In genomic region chr3:61866143-61866542, GRCh38 we compare ENCODE assay signal across 18 cellular contexts.
DNase-seq lines count a peak whose midpoint lies in the region; ATAC-seq, FAIRE-seq and TF ChIP-seq lines count a peak whose summit lies in the region.
"Had no signal": no experiment of that assay in that cellular context is flagged by ENCODE, and none has a peak within 500 bp of the region (broad histone marks: within the 10 kb centered on the region; RNA-seq: fewer than 3 reads in every experiment).

No MANE protein-coding gene starts in this region.

- POLR2A ChIA-PET in GM12878 (lab: Charles Lee): interaction anchor here (0.7 to 1.0 kb wide), 2 partner anchors 28 to 51 kb away, joined by 4 to 6 read pairs; no protein-coding TSS in a partner anchor
- POLR2A ChIA-PET in HEK293T (lab: Yijun Ruan, JAX): no interaction called here

- H3K27ac Mint-ChIP-seq in nephron progenitor cell: peak overlapping the region; percentile 75
- H3K27ac Mint-ChIP-seq: CD14-positive monocyte; CD4-positive, alpha-beta memory T cell had no signal

- H3K27me3 ChIP-seq in GM12878 (replicated peaks in 1 of 2; ENCODE audit: control insufficient read depth in 2 of 2, insufficient read depth in 2 of 2, low read length in 1 of 2) (no peaks in the 10 kb centered on the region), H7 (ENCODE audit: control insufficient read depth, insufficient read depth, low read length) (no peaks in the 10 kb centered on the region)
- H3K27me3 ChIP-seq: BE2C had no signal

- BruUV-seq in GM12878 (replicated peaks; lab: Mats Ljungman, UMichigan): no TSS peak

- peaks cover 3% of the 10 kb centered on the region for H3K27me3 Mint-ChIP-seq in nephron progenitor cell (ENCODE audit: low read depth, poor library complexity)
- H3K27me3 Mint-ChIP-seq: CD4-positive, alpha-beta memory T cell had no signal

- no peak for TF ChIP-seq POLR2A in GM12878 (IDR thresholded peaks at IDR 0.05; ENCODE audit: low read depth, low read length)

- no peak overlapping the region for H3K27ac ChIP-seq in GM12878 (ENCODE audit: control insufficient read depth, insufficient read depth)
- H3K27ac ChIP-seq: HL-60, KMS-11 had no signal

- no peak for TF ChIP-seq RAD21 in GM12878 (IDR thresholded peaks at IDR 0.05; ENCODE audit: insufficient read depth, low read depth, low read length)

- H2AFZ ChIP-seq in GM12878 (ENCODE audit: control insufficient read depth, low read depth, low read length): no peak overlapping the region
- H2AFZ ChIP-seq: GM23338 had no signal

- no peak overlapping the region for H3K4me3 ChIP-seq in GM12878
- H3K4me3 ChIP-seq in H7 (ENCODE audit: insufficient read depth, low read depth, low read length): no peak overlapping the region
- H3K4me3 ChIP-seq: GM23338 had no signal

- no peak for FAIRE-seq in GM12878 (lab: Jason Lieb, UNC)
- FAIRE-seq: A204.1 had no signal

- TF ChIP-seq EP300 in GM12878 (IDR thresholded peaks at IDR 0.05; ENCODE audit: borderline replicate concordance in 1 of 2, control insufficient read depth in 1 of 2, low read depth in 2 of 2, low read length in 2 of 2): no peak

- no peaks in the 10 kb centered on the region for H4K20me1 ChIP-seq in GM12878 (ENCODE audit: control insufficient read depth, insufficient read depth)

- H3K9me3 ChIP-seq in GM12878 (replicated peaks; ENCODE audit: control insufficient read depth, insufficient read depth, low read length): no peaks in the 10 kb centered on the region
- H3K9me3 ChIP-seq: BE2C had no signal

- ATAC-seq in GM18511 (IDR thresholded peaks at IDR 0.05; ENCODE audit: unreplicated experiment) (peak; percentile 76), GM12878 (peak; percentile 62)
- ATAC-seq: GM23338 had no signal

- no peak overlapping the region for H3K4me3 Mint-ChIP-seq in nephron progenitor cell
- H3K4me3 Mint-ChIP-seq: CD14-positive monocyte; CD4-positive, alpha-beta memory T cell; GM23338; H9 had no signal

- SMC1A ChIA-PET in GM12878 (lab: Charles Lee; ENCODE audit: uncharacterized antibody, unreplicated experiment): interaction anchor here (0.7 to 2.9 kb wide), 6 partner anchors 7 to 321 kb away, joined by 3 to 12 read pairs (median 4); no protein-coding TSS in a partner anchor

- no peaks in the 10 kb centered on the region for H3K4me1 ChIP-seq in GM12878 (ENCODE audit: control insufficient read depth, insufficient read depth, low read length)
- H3K4me1 ChIP-seq: BE2C had no signal

- CTCF ChIA-PET in GM12878 (lab: Yijun Ruan, JAX): interaction anchor here (1.2 to 3.1 kb wide), 3 partner anchors 9 to 96 kb away, joined by 3 to 12 read pairs (median 7); no protein-coding TSS in a partner anchor
- CTCF ChIA-PET in HEK293T (lab: Yijun Ruan, JAX): no interaction called here

- peaks cover 56% of the 10 kb centered on the region for H3K4me1 Mint-ChIP-seq in nephron progenitor cell
- H3K4me1 Mint-ChIP-seq: CD14-positive monocyte; CD4-positive, alpha-beta memory T cell had no signal

- H3K36me3 Mint-ChIP-seq in nephron progenitor cell (ENCODE audit: low read depth): no peaks in the 10 kb centered on the region
- H3K36me3 Mint-ChIP-seq: CD14-positive monocyte; CD4-positive, alpha-beta memory T cell had no signal

- H3K36me3 ChIP-seq in GM12878 (ENCODE audit: control insufficient read depth in 2 of 2, insufficient read depth in 2 of 2, low read length in 1 of 2) (no peaks in the 10 kb centered on the region), H7 (replicated peaks; ENCODE audit: control insufficient read depth, insufficient read depth, low read length) (no peaks in the 10 kb centered on the region)
- H3K36me3 ChIP-seq: BE2C had no signal

- in situ Hi-C loops in GM12878 (cut with MboI): no loop called here

- no peaks in the 10 kb centered on the region for H3K79me2 ChIP-seq in GM12878 (ENCODE audit: control insufficient read depth, insufficient read depth, low read length)

- no peak overlapping the region for H3K4me2 ChIP-seq in GM12878 (ENCODE audit: control insufficient read depth, insufficient read depth)
- H3K4me2 ChIP-seq: GM23338, KMS-11 had no signal

- intact Hi-C loops in GM12878 (cut with micrococcal nuclease; ENCODE audit: unreplicated experiment): no loop called here

- no peaks in the 10 kb centered on the region for H3K9me3 Mint-ChIP-seq in nephron progenitor cell
- H3K9me3 Mint-ChIP-seq: GM23338, H9 had no signal

- RAD21 ChIA-PET in GM12878 (lab: Charles Lee; ENCODE audit: unreplicated experiment): interaction anchor here (0.6 to 1.4 kb wide), 5 partner anchors 10 to 309 kb away, joined by 3 to 4 read pairs (median 3); no protein-coding TSS in a partner anchor

- WGBS in GM12878 (ENCODE audit: insufficient coverage, insufficient replicate concordance, low lambda C conversion rate, missing lambda C conversion rate): 24% methylated on average over 2 of the region's 2 CpGs

- no peak for DNase-seq in GM12878 (ENCODE audit: low read depth, low spot score)
- DNase-seq in nephron progenitor cell: no peak
- DNase-seq in H7: no peak
- no peak for DNase-seq in activated CD4-positive, alpha-beta T cell treated with anti-CD3 and anti-CD28 coated beads, Interleukin-2, amount 50 U/mL, for 48 hours
- no peak for DNase-seq in HEK293T (ENCODE audit: extremely low spot score)
- DNase-seq: ACHN; CD4-positive, alpha-beta memory T cell; DMS153; DMS79; GDM1; H9 had no signal

- H3K9ac ChIP-seq in GM12878 (ENCODE audit: control insufficient read depth, insufficient read depth, low read length): no peak overlapping the region
- H3K9ac ChIP-seq: KMS-11 had no signal

- TF ChIP-seq CTCF in GM12878 (IDR thresholded peaks at IDR 0.05 in 2 of 3, conservative IDR thresholded peaks at IDR 0.05 in 1 of 3; ENCODE audit: control insufficient read depth in 2 of 3, extremely low read depth in 1 of 3, insufficient read depth in 1 of 3, low read depth in 3 of 3, low read length in 3 of 3) (no peak), nephron progenitor cell (IDR thresholded peaks at IDR 0.05) (no peak)

TF ChIP-seq in GM12878, 131 proteins besides CTCF, POLR2A, EP300 and RAD21 (continues in another document):
- TF ChIP-seq POLR2AphosphoS5 (IDR thresholded peaks at IDR 0.05; ENCODE audit: low read length) (no peak), FOS (IDR thresholded peaks at IDR 0.05; ENCODE audit: borderline replicate concordance, extremely low read depth, insufficient read length) (no peak), ZNF384 (IDR thresholded peaks at IDR 0.05; ENCODE audit: borderline replicate concordance, low read depth, low read length) (no peak), RAD51 (IDR thresholded peaks at IDR 0.05) (peak; percentile 49; the same call in 1 of the 2 replicates), SRF (IDR thresholded peaks at IDR 0.05; ENCODE audit: low read depth in 2 of 2, low read length in 2 of 2) (no peak), BHLHE40 (IDR thresholded peaks at IDR 0.05; ENCODE audit: borderline replicate concordance in 1 of 2, low read depth in 2 of 2, low read length in 1 of 2) (peak in 1 of 2 experiments; percentile 73; a peak in 2 of 4 replicates), ATF7 (IDR thresholded peaks at IDR 0.05; ENCODE audit: low read depth) (no peak), GATAD2B (conservative IDR thresholded peaks at IDR 0.05; ENCODE audit: low read depth) (no peak), CBX3 (IDR thresholded peaks at IDR 0.05; ENCODE audit: borderline replicate concordance, low read depth) (no peak), SUPT20H (IDR thresholded peaks at IDR 0.05; ENCODE audit: borderline replicate concordance, control insufficient read depth, low read depth, low read length) (no peak), HSF1 (IDR thresholded peaks at IDR 0.05; ENCODE audit: low read depth, low read length) (no peak)

TF ChIP-seq in HEK293T, 16 proteins besides CTCF, POLR2A, EP300 and RAD21:
- no peak for TF ChIP-seq FOXA1 (IDR thresholded peaks at IDR 0.05)
- TF ChIP-seq HDGF (IDR thresholded peaks at IDR 0.05; ENCODE audit: borderline replicate concordance): no peak
- no peak for TF ChIP-seq CTBP1 (IDR thresholded peaks at IDR 0.05; ENCODE audit: borderline replicate concordance)
- TF ChIP-seq L3MBTL2 (conservative IDR thresholded peaks at IDR 0.05): no peak
- TF ChIP-seq ARNT (IDR thresholded peaks at IDR 0.05): no peak
- TF ChIP-seq ELF4 (IDR thresholded peaks at IDR 0.05): no peak
- TF ChIP-seq SP1 (IDR thresholded peaks at IDR 0.05): no peak
- no peak for TF ChIP-seq LEF1 (IDR thresholded peaks at IDR 0.05; ENCODE audit: borderline replicate concordance)
- no peak for TF ChIP-seq PKNOX1 (IDR thresholded peaks at IDR 0.05)
- TF ChIP-seq ZNF384 (IDR thresholded peaks at IDR 0.05): no peak
- no peak for TF ChIP-seq FOXM1 (IDR thresholded peaks at IDR 0.05; ENCODE audit: borderline replicate concordance)
- TF ChIP-seq NFRKB (IDR thresholded peaks at IDR 0.05): no peak
